In genomic region chr10:5574642-5575131, GRCh38 we compare ENCODE assay signal across 15 cellular contexts. TPM values are rescaled to one million over a fixed set of nuclear protein-coding genes. Genes with fewer than 3 reads are reported as not detected.
DNase-seq lines count a peak whose midpoint lies in the region; ATAC-seq and TF ChIP-seq lines count a peak whose summit lies in the region.
"Had no signal": no experiment of that assay in that cellular context is flagged by ENCODE, and none has a peak within 500 bp of the region (broad histone marks: within the 10 kb centered on the region; RNA-seq: fewer than 3 reads in every experiment).

No MANE protein-coding gene starts in this region.

- CTCF ChIA-PET in HEK293 (lab: Yijun Ruan, JAX): no interaction called here

- H3K4me3 Mint-ChIP-seq in brain: no peak overlapping the region
- H3K4me3 Mint-ChIP-seq: activated naive CD8-positive, alpha-beta T cell treated with anti-CD3 and anti-CD28 coated beads, Interleukin-2, amount 50 U/mL, for 24 hours; stimulated activated memory B cell treated with anti-CD40 and anti-IgM and Interleukin-4, amounts not matched to agents 10 μg/mL and 1 μg/mL and 100 μg/mL, for 72 hours; T-helper 1 cell treated with Interleukin-12 subunit alpha and Interleukin-12 subunit beta and Interleukin-4 antibody, amounts not matched to agents 30 μg/mL and 1 μg/mL, for 36 hours had no signal

- H3K4me3 ChIP-seq in HEK293 (ENCODE audit: low read depth, low read length) (no peak overlapping the region), right lobe of liver (no peak overlapping the region), gastrocnemius medialis (no peak overlapping the region)
- H3K4me3 ChIP-seq: upper lobe of left lung had no signal

- H3K27ac Mint-ChIP-seq in brain: peak overlapping the region in 3 of 5 experiments; percentile 20 to 73 (median 70)
- H3K27ac Mint-ChIP-seq: activated naive CD8-positive, alpha-beta T cell treated with anti-CD3 and anti-CD28 coated beads, Interleukin-2, amount 50 U/mL, for 24 hours; stimulated activated memory B cell treated with anti-CD40 and anti-IgM and Interleukin-4, amounts not matched to agents 10 μg/mL and 1 μg/mL and 100 μg/mL, for 72 hours; T-helper 1 cell treated with Interleukin-12 subunit alpha and Interleukin-12 subunit beta and Interleukin-4 antibody, amounts not matched to agents 30 μg/mL and 1 μg/mL, for 36 hours had no signal

- DNase-seq in right lobe of liver (peak; percentile 66 to 90 (median 86)), gastrocnemius medialis (peak; percentile 68 to 75), DMS79 (lab: John Stamatoyannopoulos, UW) (no peak), DMS79 treated with DMSO at 0.1 percent for 48 hours (lab: John Stamatoyannopoulos, UW) (no peak)
- DNase-seq: activated CD4-positive, CD25-positive, alpha-beta regulatory T cell treated with anti-CD3 and anti-CD28 coated beads, Interleukin-2, amount 50 U/mL, for 72 hours; activated naive CD8-positive, alpha-beta T cell treated with anti-CD3 and anti-CD28 coated beads, Interleukin-2, amount 50 U/mL, for 24 hours; central memory CD4-positive, alpha-beta T cell; upper lobe of left lung had no signal

- POLR2A ChIA-PET in HEK293 (lab: Yijun Ruan, JAX): interaction anchor here (0.6 kb wide), 1 partner anchor 180 kb away, joined by 7 read pairs; no protein-coding TSS in a partner anchor

- peak; percentile 85 to 88 (median 87) for ATAC-seq in right lobe of liver
- peak; percentile 81 to 83 for ATAC-seq in gastrocnemius medialis
- no peak for ATAC-seq in HG02642 (IDR thresholded peaks at IDR 0.05; ENCODE audit: poor library complexity, unreplicated experiment)
- ATAC-seq in HG03565 (IDR thresholded peaks at IDR 0.05; ENCODE audit: unreplicated experiment): no peak
- ATAC-seq: activated naive CD8-positive, alpha-beta T cell treated with anti-CD3 and anti-CD28 coated beads, Interleukin-2, amount 50 U/mL, for 24 hours; stimulated activated memory B cell treated with anti-CD40 and anti-IgM and Interleukin-4, amounts not matched to agents 10 μg/mL and 1 μg/mL and 100 μg/mL, for 72 hours had no signal

- H3K4me1 ChIP-seq in HEK293 (ENCODE audit: control insufficient read depth, insufficient read depth, low read length) (0 out of 2 replicates have a peak, but pooled peaks cover 3% of the 10 kb centered on the region), right lobe of liver (peaks cover 0 to 26% (median 11%) of the 10 kb centered on the region in 4 donors), gastrocnemius medialis (peaks cover 14 to 19% of the 10 kb centered on the region in 2 donors)
- H3K4me1 ChIP-seq: upper lobe of left lung had no signal

- no peaks in the 10 kb centered on the region for H3K36me3 ChIP-seq in HEK293 (ENCODE audit: control insufficient read depth in 2 of 2, insufficient read depth in 1 of 2, low read length in 2 of 2)
- no peaks in the 10 kb centered on the region for H3K36me3 ChIP-seq in right lobe of liver
- H3K36me3 ChIP-seq in gastrocnemius medialis: no peaks in the 10 kb centered on the region
- H3K36me3 ChIP-seq: upper lobe of left lung had no signal

- intact Hi-C loops in right lobe of liver (cut with DNase I): no loop called here
- intact Hi-C loops in gastrocnemius medialis (cut with DNase I; ENCODE audit: low total_unique reads): no loop called here

- H3K36me3 Mint-ChIP-seq in brain: no peaks in the 10 kb centered on the region
- H3K36me3 Mint-ChIP-seq: stimulated activated memory B cell treated with anti-CD40 and anti-IgM and Interleukin-4, amounts not matched to agents 10 μg/mL and 1 μg/mL and 100 μg/mL, for 72 hours had no signal

- no peak overlapping the region for H3K27ac ChIP-seq in HEK293 (ENCODE audit: extremely low read depth, low read depth, low read length)
- H3K27ac ChIP-seq in right lobe of liver: no peak overlapping the region
- peak overlapping the region in 3 of 4 donors; percentile 53 to 90 (median 68) for H3K27ac ChIP-seq in gastrocnemius medialis
- H3K27ac ChIP-seq: upper lobe of left lung had no signal

- H3K27me3 ChIP-seq in right lobe of liver (no peaks in the 10 kb centered on the region), gastrocnemius medialis (no peaks in the 10 kb centered on the region)
- H3K27me3 ChIP-seq: upper lobe of left lung had no signal

- H3K9me3 Mint-ChIP-seq in brain: peaks cover 0 to 5% (median 0%) of the 10 kb centered on the region in 5 experiments
- H3K9me3 Mint-ChIP-seq: activated naive CD8-positive, alpha-beta T cell treated with anti-CD3 and anti-CD28 coated beads, Interleukin-2, amount 50 U/mL, for 24 hours; stimulated activated memory B cell treated with anti-CD40 and anti-IgM and Interleukin-4, amounts not matched to agents 10 μg/mL and 1 μg/mL and 100 μg/mL, for 72 hours; T-helper 1 cell treated with Interleukin-12 subunit alpha and Interleukin-12 subunit beta and Interleukin-4 antibody, amounts not matched to agents 30 μg/mL and 1 μg/mL, for 36 hours had no signal

- peaks cover 32% of the 10 kb centered on the region for H3K4me1 Mint-ChIP-seq in brain

- H3K9me3 ChIP-seq in HEK293 (ENCODE audit: control insufficient read depth, insufficient read depth, low read depth, low read length) (no peaks in the 10 kb centered on the region), right lobe of liver (no peaks in the 10 kb centered on the region), gastrocnemius medialis (no peaks in the 10 kb centered on the region)
- H3K9me3 ChIP-seq: upper lobe of left lung had no signal

- TF ChIP-seq CTCF in HEK293 (tag by site-specific recombination; IDR thresholded peaks at IDR 0.05): no peak
- TF ChIP-seq CTCF in brain (conservative IDR thresholded peaks at IDR 0.05): no peak
- no peak for TF ChIP-seq CTCF in right lobe of liver (IDR thresholded peaks at IDR 0.05)
- TF ChIP-seq CTCF in gastrocnemius medialis (IDR thresholded peaks at IDR 0.05 in 4 of 5, conservative IDR thresholded peaks at IDR 0.05 in 1 of 5): no peak

- WGBS in right lobe of liver (ENCODE audit: insufficient coverage, low coverage, low lambda C conversion rate, missing lambda C conversion rate): 33% methylated on average over 4 of the region's 14 CpGs

- in situ Hi-C loops in gastrocnemius medialis (cut with MboI; ENCODE audit: low sequenced_read_pairs in 4 of 4): no loop called here

- H3K27me3 Mint-ChIP-seq in brain: peaks cover 3% of the 10 kb centered on the region

- TF ChIP-seq POLR2A in right lobe of liver (IDR thresholded peaks at IDR 0.05) (no peak), gastrocnemius medialis (IDR thresholded peaks at IDR 0.05) (no peak)

TF ChIP-seq in HEK293, 187 proteins besides CTCF, POLR2A, EP300 and RAD21:
- TF ChIP-seq ZNF404 (tag by site-specific recombination; IDR thresholded peaks at IDR 0.05): no peak
- TF ChIP-seq ZFHX2 (tag by site-specific recombination; conservative IDR thresholded peaks at IDR 0.05): 0 out of 2 replicates have a peak, but pooled peaks have one; percentile 14

RNA-seq across cellular contexts. Expression of gene CALML3, which starts 49.9 kb away (rescaled TPM):
- 11.9 TPM for polyA plus RNA-seq in brain (ENCODE audit: insufficient read depth, low read depth, low replicate concordance)
- total RNA-seq in right lobe of liver (under 1 TPM in 1 of 6 experiments, not detected in 5; 0.22 TPM), gastrocnemius medialis (not detected)
- total RNA-seq: renal cortical epithelial cell, upper lobe of left lung had no signal

Comparison
In these comparisons a context has a peak if more than half of its experiments do, and no peak if none do; other contexts are left out.
1. H3K27ac ChIP-seq: peak in gastrocnemius medialis (3 of 4); none in HEK293 (single experiment) and right lobe of liver (0 of 3).
2. ATAC-seq: peak in right lobe of liver (4 of 4) and gastrocnemius medialis (2 of 2); none in HG02642 (single experiment) and HG03565 (single experiment).
3. DNase-seq: peak in right lobe of liver (3 of 3) and gastrocnemius medialis (2 of 2); none in DMS79 (single experiment) and DMS79 treated with DMSO at 0.1 percent for 48 hours (single experiment).